Comparison of ENCODE assay signal across 10 cellular contexts in the genomic region with DNA sequence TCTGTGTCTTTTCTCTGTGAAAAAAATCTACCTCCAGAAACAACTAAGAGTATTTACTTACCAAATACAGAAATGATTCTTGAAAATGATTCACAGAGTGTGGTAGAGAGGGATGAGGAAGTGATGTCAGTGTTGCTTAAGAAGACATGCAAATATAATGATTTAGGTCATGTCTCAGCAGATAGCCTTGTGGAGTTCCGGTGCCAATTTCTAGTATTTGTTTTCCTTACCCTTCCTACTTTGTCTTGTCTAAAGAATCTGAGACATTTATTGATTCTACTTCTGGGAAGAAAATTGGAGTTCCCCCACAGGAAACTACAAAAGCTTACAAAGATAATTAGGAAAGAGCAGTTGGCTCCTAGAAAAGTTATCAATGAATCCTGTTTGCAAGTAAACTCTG.
DNase-seq lines count a peak whose midpoint lies in the region; ATAC-seq, FAIRE-seq and TF ChIP-seq lines count a peak whose summit lies in the region.
"Had no signal": no experiment of that assay in that cellular context is flagged by ENCODE, and none has a peak within 500 bp of the region (broad histone marks: within the 10 kb centered on the region; RNA-seq: fewer than 3 reads in every experiment).

No MANE protein-coding gene starts in this region.

- WGBS in GM12878 (ENCODE audit: insufficient coverage, insufficient replicate concordance, low lambda C conversion rate, missing lambda C conversion rate) = 38% methylated on average over 1 of the region's 1 CpG

- no peak overlapping the region for H3K4me2 ChIP-seq in GM12878 (ENCODE audit: control insufficient read depth, insufficient read depth)

- TF ChIP-seq EP300 in GM12878 (IDR thresholded peaks at IDR 0.05; ENCODE audit: borderline replicate concordance in 1 of 2, control insufficient read depth in 1 of 2, low read depth in 2 of 2, low read length in 2 of 2) = no peak

- intact Hi-C loops in GM12878 (cut with micrococcal nuclease; ENCODE audit: unreplicated experiment) = no loop called here

- H3K27me3 ChIP-seq in GM12878 (replicated peaks in 1 of 2; ENCODE audit: control insufficient read depth in 2 of 2, insufficient read depth in 2 of 2, low read length in 1 of 2) = no peaks in the 10 kb centered on the region

- H3K9me3 ChIP-seq in GM12878 (replicated peaks; ENCODE audit: control insufficient read depth, insufficient read depth, low read length) = no peaks in the 10 kb centered on the region

- SMC1A ChIA-PET in GM12878 (lab: Charles Lee; ENCODE audit: uncharacterized antibody, unreplicated experiment) = no interaction called here

- H4K20me1 ChIP-seq in GM12878 (ENCODE audit: control insufficient read depth, insufficient read depth) = no peaks in the 10 kb centered on the region

- no peaks in the 10 kb centered on the region for H3K36me3 ChIP-seq in GM12878 (ENCODE audit: control insufficient read depth in 2 of 2, insufficient read depth in 2 of 2, low read length in 1 of 2)

- no peak for TF ChIP-seq RAD21 in GM12878 (IDR thresholded peaks at IDR 0.05; ENCODE audit: insufficient read depth, low read depth, low read length)

- H3K4me1 ChIP-seq in GM12878 (ENCODE audit: control insufficient read depth, insufficient read depth, low read length) = no peaks in the 10 kb centered on the region

- in situ Hi-C loops in GM12878 (cut with MboI) (no loop called here), G401 (cut with HindIII; ENCODE audit: low sequenced_read_pairs) (no loop called here)

- no peaks in the 10 kb centered on the region for H3K79me2 ChIP-seq in GM12878 (ENCODE audit: control insufficient read depth, insufficient read depth, low read length)

- RAD21 ChIA-PET in GM12878 (lab: Charles Lee; ENCODE audit: unreplicated experiment) = no interaction called here

- POLR2A ChIA-PET in GM12878 (lab: Charles Lee) = no interaction called here

- CTCF ChIA-PET in GM12878 (lab: Yijun Ruan, JAX) = interaction anchor here (0.6 to 1.5 kb wide), 2 partner anchors 13 to 17 kb away, joined by 3 read pairs; no protein-coding TSS in a partner anchor

- no peak overlapping the region for H3K27ac ChIP-seq in GM12878 (ENCODE audit: control insufficient read depth, insufficient read depth)
- H3K27ac ChIP-seq: SK-N-MC had no signal

- DNase-seq in GM03348 (ENCODE audit: low spot score) = peak; percentile 57
- peak; percentile 39 for DNase-seq in HTR-8/SVneo (ENCODE audit: insufficient read length, low spot score)
- DNase-seq in GM12878 (ENCODE audit: low read depth, low spot score) = no peak
- no peak for DNase-seq in omental fat pad (ENCODE audit: low spot score)
- DNase-seq in frontal cortex (ENCODE audit: low spot score in 2 of 2) = no peak
- DNase-seq in stimulated activated CD4-positive, alpha-beta T cell treated with anti-CD3 and anti-CD28 coated beads, Interleukin-2, amount 100 ng/mL, for 24 hours = no peak
- DNase-seq in G401 (ENCODE audit: low spot score) = no peak

- TF ChIP-seq POLR2A in GM12878 (IDR thresholded peaks at IDR 0.05; ENCODE audit: low read depth, low read length) = no peak

- FAIRE-seq in HTR-8/SVneo (lab: Jason Lieb, UNC) (no peak), GM12878 (lab: Jason Lieb, UNC) (no peak), frontal cortex (lab: Jason Lieb, UNC) (no peak)

- ATAC-seq in GM12878 = peak; percentile 66
- peak; percentile 87 for ATAC-seq in omental fat pad (ENCODE audit: low FRiP score)
- no peak for ATAC-seq in GM19455 (IDR thresholded peaks at IDR 0.05; ENCODE audit: unreplicated experiment)
- ATAC-seq: left lobe of liver had no signal

- TF ChIP-seq CTCF in GM12878 (IDR thresholded peaks at IDR 0.05 in 2 of 3, conservative IDR thresholded peaks at IDR 0.05 in 1 of 3; ENCODE audit: control insufficient read depth in 2 of 3, extremely low read depth in 1 of 3, insufficient read depth in 1 of 3, low read depth in 3 of 3, low read length in 3 of 3) (no peak), omental fat pad (IDR thresholded peaks at IDR 0.05) (no peak)

- no peak overlapping the region for H2AFZ ChIP-seq in GM12878 (ENCODE audit: control insufficient read depth, low read depth, low read length)

- H3K9ac ChIP-seq in GM12878 (ENCODE audit: control insufficient read depth, insufficient read depth, low read length) = no peak overlapping the region

- no peak overlapping the region for H3K4me3 ChIP-seq in GM12878
- H3K4me3 ChIP-seq: SK-N-MC had no signal

- no TSS peak for BruUV-seq in GM12878 (replicated peaks; lab: Mats Ljungman, UMichigan)

TF ChIP-seq in GM12878, 131 proteins besides CTCF, POLR2A, EP300 and RAD21 (continues in another document):
- no peak for TF ChIP-seq TCF3 (IDR thresholded peaks at IDR 0.05; ENCODE audit: borderline replicate concordance, insufficient read depth, low read depth, low read length)
- no peak for TF ChIP-seq BRCA1 (IDR thresholded peaks at IDR 0.05; ENCODE audit: low read depth, low read length)
- TF ChIP-seq, protein P1, sequence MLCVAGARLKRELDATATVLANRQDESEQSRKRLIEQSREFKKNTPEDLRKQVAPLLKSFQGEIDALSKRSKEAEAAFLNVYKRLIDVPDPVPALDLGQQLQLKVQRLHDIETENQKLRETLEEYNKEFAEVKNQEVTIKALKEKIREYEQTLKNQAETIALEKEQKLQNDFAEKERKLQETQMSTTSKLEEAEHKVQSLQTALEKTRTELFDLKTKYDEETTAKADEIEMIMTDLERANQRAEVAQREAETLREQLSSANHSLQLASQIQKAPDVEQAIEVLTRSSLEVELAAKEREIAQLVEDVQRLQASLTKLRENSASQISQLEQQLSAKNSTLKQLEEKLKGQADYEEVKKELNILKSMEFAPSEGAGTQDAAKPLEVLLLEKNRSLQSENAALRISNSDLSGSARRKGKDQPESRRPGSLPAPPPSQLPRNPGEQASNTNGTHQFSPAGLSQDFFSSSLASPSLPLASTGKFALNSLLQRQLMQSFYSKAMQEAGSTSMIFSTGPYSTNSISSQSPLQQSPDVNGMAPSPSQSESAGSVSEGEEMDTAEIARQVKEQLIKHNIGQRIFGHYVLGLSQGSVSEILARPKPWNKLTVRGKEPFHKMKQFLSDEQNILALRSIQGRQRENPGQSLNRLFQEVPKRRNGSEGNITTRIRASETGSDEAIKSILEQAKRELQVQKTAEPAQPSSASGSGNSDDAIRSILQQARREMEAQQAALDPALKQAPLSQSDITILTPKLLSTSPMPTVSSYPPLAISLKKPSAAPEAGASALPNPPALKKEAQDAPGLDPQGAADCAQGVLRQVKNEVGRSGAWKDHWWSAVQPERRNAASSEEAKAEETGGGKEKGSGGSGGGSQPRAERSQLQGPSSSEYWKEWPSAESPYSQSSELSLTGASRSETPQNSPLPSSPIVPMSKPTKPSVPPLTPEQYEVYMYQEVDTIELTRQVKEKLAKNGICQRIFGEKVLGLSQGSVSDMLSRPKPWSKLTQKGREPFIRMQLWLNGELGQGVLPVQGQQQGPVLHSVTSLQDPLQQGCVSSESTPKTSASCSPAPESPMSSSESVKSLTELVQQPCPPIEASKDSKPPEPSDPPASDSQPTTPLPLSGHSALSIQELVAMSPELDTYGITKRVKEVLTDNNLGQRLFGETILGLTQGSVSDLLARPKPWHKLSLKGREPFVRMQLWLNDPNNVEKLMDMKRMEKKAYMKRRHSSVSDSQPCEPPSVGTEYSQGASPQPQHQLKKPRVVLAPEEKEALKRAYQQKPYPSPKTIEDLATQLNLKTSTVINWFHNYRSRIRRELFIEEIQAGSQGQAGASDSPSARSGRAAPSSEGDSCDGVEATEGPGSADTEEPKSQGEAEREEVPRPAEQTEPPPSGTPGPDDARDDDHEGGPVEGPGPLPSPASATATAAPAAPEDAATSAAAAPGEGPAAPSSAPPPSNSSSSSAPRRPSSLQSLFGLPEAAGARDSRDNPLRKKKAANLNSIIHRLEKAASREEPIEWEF (IDR thresholded peaks at IDR 0.05; ENCODE audit: insufficient replicate concordance, low read depth, low read length) = no peak
- no peak for TF ChIP-seq MEF2B (IDR thresholded peaks at IDR 0.05; ENCODE audit: partially characterized antibody, poor library complexity, severe bottlenecking)
- no peak for TF ChIP-seq SREBF2 (IDR thresholded peaks at IDR 0.05; ENCODE audit: low read length)
- TF ChIP-seq, protein P2, sequence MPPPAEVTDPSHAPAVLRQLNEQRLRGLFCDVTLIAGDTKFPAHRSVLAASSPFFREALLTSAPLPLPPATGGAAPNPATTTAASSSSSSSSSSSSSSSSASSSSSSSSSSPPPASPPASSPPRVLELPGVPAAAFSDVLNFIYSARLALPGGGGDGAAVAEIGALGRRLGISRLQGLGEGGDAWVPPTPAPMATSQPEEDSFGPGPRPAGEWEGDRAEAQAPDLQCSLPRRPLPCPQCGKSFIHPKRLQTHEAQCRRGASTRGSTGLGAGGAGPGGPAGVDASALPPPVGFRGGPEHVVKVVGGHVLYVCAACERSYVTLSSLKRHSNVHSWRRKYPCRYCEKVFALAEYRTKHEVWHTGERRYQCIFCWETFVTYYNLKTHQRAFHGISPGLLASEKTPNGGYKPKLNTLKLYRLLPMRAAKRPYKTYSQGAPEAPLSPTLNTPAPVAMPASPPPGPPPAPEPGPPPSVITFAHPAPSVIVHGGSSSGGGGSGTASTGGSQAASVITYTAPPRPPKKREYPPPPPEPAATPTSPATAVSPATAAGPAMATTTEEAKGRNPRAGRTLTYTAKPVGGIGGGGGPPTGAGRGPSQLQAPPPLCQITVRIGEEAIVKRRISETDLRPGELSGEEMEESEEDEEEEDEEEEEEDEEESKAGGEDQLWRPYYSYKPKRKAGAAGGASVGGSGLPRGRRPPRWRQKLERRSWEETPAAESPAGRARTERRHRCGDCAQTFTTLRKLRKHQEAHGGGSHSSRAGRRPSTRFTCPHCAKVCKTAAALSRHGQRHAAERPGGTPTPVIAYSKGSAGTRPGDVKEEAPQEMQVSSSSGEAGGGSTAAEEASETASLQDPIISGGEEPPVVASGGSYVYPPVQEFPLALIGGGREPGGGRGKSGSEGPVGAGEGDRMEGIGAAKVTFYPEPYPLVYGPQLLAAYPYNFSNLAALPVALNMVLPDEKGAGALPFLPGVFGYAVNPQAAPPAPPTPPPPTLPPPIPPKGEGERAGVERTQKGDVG (CRISPR knock-in tag; IDR thresholded peaks at IDR 0.05) = no peak
- TF ChIP-seq, protein P3, sequence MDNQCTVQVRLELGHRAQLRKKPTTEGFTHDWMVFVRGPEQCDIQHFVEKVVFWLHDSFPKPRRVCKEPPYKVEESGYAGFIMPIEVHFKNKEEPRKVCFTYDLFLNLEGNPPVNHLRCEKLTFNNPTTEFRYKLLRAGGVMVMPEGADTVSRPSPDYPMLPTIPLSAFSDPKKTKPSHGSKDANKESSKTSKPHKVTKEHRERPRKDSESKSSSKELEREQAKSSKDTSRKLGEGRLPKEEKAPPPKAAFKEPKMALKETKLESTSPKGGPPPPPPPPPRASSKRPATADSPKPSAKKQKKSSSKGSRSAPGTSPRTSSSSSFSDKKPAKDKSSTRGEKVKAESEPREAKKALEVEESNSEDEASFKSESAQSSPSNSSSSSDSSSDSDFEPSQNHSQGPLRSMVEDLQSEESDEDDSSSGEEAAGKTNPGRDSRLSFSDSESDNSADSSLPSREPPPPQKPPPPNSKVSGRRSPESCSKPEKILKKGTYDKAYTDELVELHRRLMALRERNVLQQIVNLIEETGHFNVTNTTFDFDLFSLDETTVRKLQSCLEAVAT (IDR thresholded peaks at IDR 0.05) = no peak
- TF ChIP-seq MTA2 (IDR thresholded peaks at IDR 0.05; ENCODE audit: low read depth) = no peak
- no peak for TF ChIP-seq MTA3 (IDR thresholded peaks at IDR 0.05; ENCODE audit: borderline replicate concordance, low read length)

Comparison
In these comparisons a context has a peak if more than half of its experiments do, and no peak if none do; other contexts are left out.
1. DNase-seq: peak in GM03348 (single experiment) and HTR-8/SVneo (single experiment); none in GM12878 (single experiment), omental fat pad (single experiment), frontal cortex (0 of 2), stimulated activated CD4-positive, alpha-beta T cell treated with anti-CD3 and anti-CD28 coated beads, Interleukin-2, amount 100 ng/mL, for 24 hours (0 of 2) and G401 (single experiment).